8 cellular contexts compared by ENCODE assay signal in genomic region chr11:130124096-130124495, GRCh38. TPM values are rescaled to one million over a fixed set of nuclear protein-coding genes. Genes with fewer than 3 reads are reported as not detected.
A peak's percentile ranks its signal among the peaks of the same experiment; 100 is the strongest.
DNase-seq lines count a peak whose midpoint lies in the region; ATAC-seq, FAIRE-seq and TF ChIP-seq lines count a peak whose summit lies in the region.

No MANE protein-coding gene starts in this region.

- H4K91ac ChIP-seq in IMR-90 (ENCODE audit: insufficient read depth, low read depth, low read length): peak overlapping the region; percentile 17; the same call in 1 of the 2 replicates

- TF ChIP-seq RAD21 in IMR-90 (IDR thresholded peaks at IDR 0.05; ENCODE audit: low read length): no peak

- no peak overlapping the region for H3K14ac ChIP-seq in IMR-90 (replicated peaks; ENCODE audit: low read depth, low read length)

- H2AFZ ChIP-seq in IMR-90 (replicated peaks; ENCODE audit: low read length, poor library complexity): no peak overlapping the region

- H3K4me1 ChIP-seq in IMR-90 (ENCODE audit: control insufficient read depth, insufficient read depth, low read length) (peaks cover 5% of the 10 kb centered on the region), upper lobe of right lung (peaks cover 48% of the 10 kb centered on the region)

- H3K4me3 ChIP-seq in IMR-90 (ENCODE audit: insufficient read depth, low read depth, low read length) (no peak overlapping the region), astrocyte of the spinal cord (ENCODE audit: low read depth, low read length) (no peak overlapping the region), kidney epithelial cell (ENCODE audit: low read depth, low read length) (no peak overlapping the region), upper lobe of right lung (no peak overlapping the region)

- TF ChIP-seq POLR2A in IMR-90 (IDR thresholded peaks at IDR 0.05; ENCODE audit: low read depth, low read length): no peak

- POLR2A ChIA-PET in IMR-90 (lab: Charles Lee; ENCODE audit: unreplicated experiment): no interaction called here

- H3K36me3 ChIP-seq in IMR-90 (ENCODE audit: control insufficient read depth, insufficient read depth, low read length): peaks cover 41% of the 10 kb centered on the region
- peaks cover 3% of the 10 kb centered on the region for H3K36me3 ChIP-seq in kidney epithelial cell (ENCODE audit: control insufficient read depth, insufficient read depth, low read length)
- H3K36me3 ChIP-seq in upper lobe of right lung: peaks cover 63% of the 10 kb centered on the region

- H2BK15ac ChIP-seq in IMR-90 (ENCODE audit: low read depth, low read length): no peak overlapping the region

- H3K23ac ChIP-seq in IMR-90 (ENCODE audit: low read depth, low read length): no peak overlapping the region

- H3K27ac ChIP-seq in IMR-90 (ENCODE audit: insufficient read depth, low read length): peak overlapping the region; percentile 13; the same call in 1 of the 2 replicates
- peak overlapping the region; percentile 40 for H3K27ac ChIP-seq in upper lobe of right lung

- H4K5ac ChIP-seq in IMR-90 (ENCODE audit: low read depth, low read length): no peak overlapping the region

- H4K8ac ChIP-seq in IMR-90 (ENCODE audit: low read depth in 2 of 2, low read length in 2 of 2): no peak overlapping the region

- no peak overlapping the region for H2AK9ac ChIP-seq in IMR-90 (replicated peaks; ENCODE audit: low read depth, low read length, poor library complexity)

- H2AK5ac ChIP-seq in IMR-90 (ENCODE audit: low read depth, low read length): no peak overlapping the region

- CTCF ChIA-PET in IMR-90 (lab: Yijun Ruan, JAX): interaction anchor here (1.8 kb wide), 1 partner anchor 8 kb away, joined by 5 read pairs; no protein-coding TSS in a partner anchor

- peak; percentile 94 for ATAC-seq in IMR-90 (ENCODE audit: low read depth)
- peak; percentile 96 for ATAC-seq in upper lobe of right lung
- no peak for ATAC-seq in GM21825 (IDR thresholded peaks at IDR 0.05; ENCODE audit: unreplicated experiment)

- no peak overlapping the region for H3K18ac ChIP-seq in IMR-90 (ENCODE audit: low read depth, low read length)

- TF ChIP-seq CTCF in IMR-90 (conservative IDR thresholded peaks at IDR 0.05; ENCODE audit: low read depth, low read length): no peak
- TF ChIP-seq CTCF in astrocyte of the spinal cord (IDR thresholded peaks at IDR 0.05; ENCODE audit: low read depth, low read length): no peak
- no peak for TF ChIP-seq CTCF in kidney epithelial cell (IDR thresholded peaks at IDR 0.05; ENCODE audit: insufficient read depth, low read length, poor library complexity, severe bottlenecking)
- no peak for TF ChIP-seq CTCF in upper lobe of right lung (IDR thresholded peaks at IDR 0.05)

- dilution Hi-C loops in IMR-90 (cut with HindIII; ENCODE audit: low sequenced_read_pairs, unreplicated experiment): no loop called here

- no peak overlapping the region for H2BK20ac ChIP-seq in IMR-90 (ENCODE audit: low read depth, low read length)

- no peaks in the 10 kb centered on the region for H3K9me3 ChIP-seq in IMR-90 (ENCODE audit: control insufficient read depth, insufficient read depth, low read length)
- no peaks in the 10 kb centered on the region for H3K9me3 ChIP-seq in upper lobe of right lung

- H3K27me3 ChIP-seq in IMR-90 (ENCODE audit: control insufficient read depth, insufficient read depth, low read length) (no peaks in the 10 kb centered on the region; the same call in 1 of the 2 replicates), kidney epithelial cell (ENCODE audit: control insufficient read depth, insufficient read depth, low read length) (no peaks in the 10 kb centered on the region), upper lobe of right lung (no peaks in the 10 kb centered on the region)

- no peak for FAIRE-seq in urothelium cell line (lab: Jason Lieb, UNC)

- H3K4me2 ChIP-seq in IMR-90 (ENCODE audit: low read depth, low read length): no peak overlapping the region

- in situ Hi-C loops in IMR-90 (cut with MboI; ENCODE audit: low sequenced_read_pairs) (no loop called here), astrocyte of the spinal cord (cut with HindIII; ENCODE audit: low sequenced_read_pairs) (no loop called here)

- no peak overlapping the region for H3K4ac ChIP-seq in IMR-90 (ENCODE audit: low read depth, low read length)

- no CpG with 5 or more reads among the region's 4 CpGs for WGBS in IMR-90 (ENCODE audit: extremely low coverage in 2 of 2, insufficient read length in 1 of 2), 2 experiments

- H4K20me1 ChIP-seq in IMR-90 (ENCODE audit: insufficient read depth, low read length): peaks cover 12% of the 10 kb centered on the region

- H3K56ac ChIP-seq in IMR-90 (ENCODE audit: extremely low read depth, insufficient read depth, low read length): no peak overlapping the region

- peaks cover 3 to 28% of the 10 kb centered on the region in 2 experiments; a peak in 2 of 4 replicates for H3K79me1 ChIP-seq in IMR-90 (ENCODE audit: low read depth in 1 of 2, low read length in 2 of 2)

- H3K9me1 ChIP-seq in IMR-90 (ENCODE audit: insufficient read depth, low read length): peaks cover 11% of the 10 kb centered on the region

- no peak overlapping the region for H2BK5ac ChIP-seq in IMR-90 (ENCODE audit: low read depth, low read length, poor library complexity, severe bottlenecking)

- no peak overlapping the region for H3K9ac ChIP-seq in IMR-90 (ENCODE audit: low read depth, low read length)

- DNase-seq in IMR-90: peak; percentile 89
- peak; percentile 78 for DNase-seq in astrocyte of the spinal cord (ENCODE audit: low read depth, low spot score)
- peak; percentile 61 for DNase-seq in kidney epithelial cell (ENCODE audit: low read depth)
- DNase-seq in upper lobe of right lung: peak; percentile 90
- no peak for DNase-seq in urothelium cell line (ENCODE audit: low spot score)
- DNase-seq in NCI-H1092 (lab: John Stamatoyannopoulos, UW): no peak
- no peak for DNase-seq in NCI-H524 (lab: John Stamatoyannopoulos, UW)

- intact Hi-C loops in IMR-90 (cut with micrococcal nuclease) (loop anchor here (2.0 to 5.0 kb wide), 2 partner anchors 21 to 622 kb away; no protein-coding TSS in a partner anchor), upper lobe of right lung (cut with DNase I) (no loop called here)

- H2BK120ac ChIP-seq in IMR-90 (ENCODE audit: low read depth, low read length): no peak overlapping the region

- BruUV-seq in IMR-90 (replicated peaks; lab: Mats Ljungman, UMichigan): no TSS peak

TF ChIP-seq in IMR-90, 13 proteins besides CTCF, POLR2A, EP300 and RAD21:
- TF ChIP-seq RFX5 (IDR thresholded peaks at IDR 0.05; ENCODE audit: low read depth, low read length) (no peak), BHLHE40 (IDR thresholded peaks at IDR 0.05; ENCODE audit: low read depth, low read length) (no peak), CHD1 (IDR thresholded peaks at IDR 0.05; ENCODE audit: low read depth, low read length) (no peak), USF2 (IDR thresholded peaks at IDR 0.05; ENCODE audit: low read depth, low read length) (no peak), NFE2L2 (IDR thresholded peaks at IDR 0.05; ENCODE audit: low read depth, low read length) (no peak), ELK1 (IDR thresholded peaks at IDR 0.05; ENCODE audit: borderline replicate concordance, low read depth, low read length) (no peak), CEBPB (IDR thresholded peaks at IDR 0.05; ENCODE audit: low read depth, low read length) (peak; percentile 97), MAZ (IDR thresholded peaks at IDR 0.05; ENCODE audit: borderline replicate concordance, low read depth, low read length) (0 out of 2 replicates have a peak, but pooled peaks have one; percentile 19), MXI1 (IDR thresholded peaks at IDR 0.05; ENCODE audit: borderline replicate concordance, low read depth, low read length) (no peak), FOS (IDR thresholded peaks at IDR 0.05; ENCODE audit: low read depth, low read length) (peak; percentile 92), RCOR1 (IDR thresholded peaks at IDR 0.05; ENCODE audit: insufficient replicate concordance, low read length) (no peak), SMC3 (IDR thresholded peaks at IDR 0.05; ENCODE audit: low read depth, low read length) (no peak), MAFK (IDR thresholded peaks at IDR 0.05; ENCODE audit: low read depth, low read length) (no peak)

RNA-seq across cellular contexts. Expression of gene ST14, which starts 35.5 kb away (rescaled TPM):
- total RNA-seq in IMR-90 (2012; rRNA removed) (not detected in 2 replicates), kidney epithelial cell (93.0 and 98.4 TPM in 2 replicates), upper lobe of right lung (59.1 TPM)
- polyA plus RNA-seq in IMR-90 (2012; rRNA removed): not detected in 2 replicates
- not detected in 2 replicates for polyA plus RNA-seq in IMR-90 (2012; cell fraction: cytosol; rRNA removed)
- not detected in 2 replicates for polyA plus RNA-seq in IMR-90 (2012; cell fraction: nucleus; rRNA removed; ENCODE audit: low replicate concordance)

RNA-seq across cellular contexts. Expression of gene APLP2, which starts 54.4 kb away (rescaled TPM):
- total RNA-seq in IMR-90 (2012; rRNA removed) (127 and 134 TPM in 2 replicates), kidney epithelial cell (501 and 586 TPM in 2 replicates), upper lobe of right lung (726 TPM)
- 210 and 235 TPM in 2 replicates for polyA plus RNA-seq in IMR-90 (2012; rRNA removed)
- 149 and 158 TPM in 2 replicates for polyA plus RNA-seq in IMR-90 (2012; cell fraction: cytosol; rRNA removed)
- polyA plus RNA-seq in IMR-90 (2012; cell fraction: nucleus; rRNA removed; ENCODE audit: low replicate concordance): 87.7 and 134 TPM in 2 replicates

Comparison
In these comparisons a context has a peak if more than half of its experiments do, and no peak if none do; other contexts are left out.
1. DNase-seq: peak in IMR-90 (single experiment), astrocyte of the spinal cord (single experiment), kidney epithelial cell (single experiment) and upper lobe of right lung (single experiment); none in urothelium cell line (single experiment), NCI-H1092 (single experiment) and NCI-H524 (0 of 2).
2. RNA of gene ST14, which starts 35.5 kb away (total RNA-seq): 93.0 to 98.4 TPM in kidney epithelial cell and 59.1 TPM in upper lobe of right lung (single experiment); not detected in IMR-90; every median in the first group is over 10 times any median in the second.